ENCODE assay signal across 23 cellular contexts in the genomic region with DNA sequence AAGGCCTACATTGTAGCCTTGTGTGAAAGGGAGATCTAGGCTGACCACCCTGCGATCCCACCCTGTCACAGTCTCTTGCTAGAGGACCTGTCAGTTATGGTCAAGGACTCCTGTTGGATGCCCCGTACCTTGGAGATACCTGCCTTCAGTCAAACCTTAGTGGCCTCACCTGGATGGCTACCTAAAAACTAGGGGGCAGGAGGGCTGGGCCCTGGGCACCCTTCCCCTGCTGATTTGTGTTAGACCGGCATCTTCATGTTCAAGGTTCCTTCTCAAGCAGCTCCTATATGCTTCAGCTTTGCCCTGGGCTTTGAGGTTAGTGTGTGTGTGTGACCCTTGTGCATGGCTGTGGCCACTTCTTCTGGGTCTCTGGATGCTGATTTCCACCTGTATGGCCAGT. TPM values are rescaled to one million over a fixed set of nuclear protein-coding genes. Genes with fewer than 3 reads are reported as not detected.
DNase-seq lines count a peak whose midpoint lies in the region; ATAC-seq and TF ChIP-seq lines count a peak whose summit lies in the region.
"Had no signal": no experiment of that assay in that cellular context is flagged by ENCODE, and none has a peak within 500 bp of the region (broad histone marks: within the 10 kb centered on the region; RNA-seq: fewer than 3 reads in every experiment).

No MANE protein-coding gene starts in this region.

- TF ChIP-seq POLR2A in esophagus muscularis mucosa (IDR thresholded peaks at IDR 0.05; ENCODE audit: low read depth) (no peak), gastrocnemius medialis (IDR thresholded peaks at IDR 0.05) (no peak)

- H3K27ac ChIP-seq in esophagus muscularis mucosa (replicated peaks in 1 of 4): no peak overlapping the region
- no peak overlapping the region for H3K27ac ChIP-seq in gastrocnemius medialis
- H3K27ac ChIP-seq: BLaER1 had no signal

- H3K4me1 ChIP-seq in esophagus muscularis mucosa (peaks cover 0 to 21% (median 13%) of the 10 kb centered on the region in 4 donors), gastrocnemius medialis (no peaks in the 10 kb centered on the region)
- H3K4me1 ChIP-seq: BE2C had no signal

- in situ Hi-C loops in gastrocnemius medialis (cut with MboI; ENCODE audit: low sequenced_read_pairs in 4 of 4): loop anchor here (5.0 to 25.0 kb wide), 7 partner anchors 107 to 557 kb away; no protein-coding TSS in a partner anchor

- H3K27me3 ChIP-seq in esophagus muscularis mucosa: no peaks in the 10 kb centered on the region
- no peaks in the 10 kb centered on the region for H3K27me3 ChIP-seq in gastrocnemius medialis
- H3K27me3 ChIP-seq: BE2C, BLaER1 had no signal

- H3K4me3 ChIP-seq in esophagus muscularis mucosa (no peak overlapping the region), gastrocnemius medialis (no peak overlapping the region)
- H3K4me3 ChIP-seq: BLaER1, GM12878 had no signal

- TF ChIP-seq CTCF in esophagus muscularis mucosa (IDR thresholded peaks at IDR 0.05): no peak
- no peak for TF ChIP-seq CTCF in osteocyte (IDR thresholded peaks at IDR 0.05)
- TF ChIP-seq CTCF in gastrocnemius medialis (IDR thresholded peaks at IDR 0.05 in 4 of 5, conservative IDR thresholded peaks at IDR 0.05 in 1 of 5): no peak

- H3K36me3 ChIP-seq in esophagus muscularis mucosa (no peaks in the 10 kb centered on the region), gastrocnemius medialis (no peaks in the 10 kb centered on the region)
- H3K36me3 ChIP-seq: BE2C, BLaER1 had no signal

- WGBS in esophagus muscularis mucosa: 90% methylated on average over 3 of the region's 3 CpGs

- H3K4me1 Mint-ChIP-seq in osteocyte (ENCODE audit: unreplicated experiment): peaks cover 20% of the 10 kb centered on the region

- H3K9me3 ChIP-seq in esophagus muscularis mucosa (peaks cover 0 to 8% (median 0%) of the 10 kb centered on the region in 4 donors), gastrocnemius medialis (no peaks in the 10 kb centered on the region)
- H3K9me3 ChIP-seq: BE2C had no signal

- no peak for ATAC-seq in gastrocnemius medialis
- ATAC-seq: GM12878 had no signal

- intact Hi-C loops in esophagus muscularis mucosa (cut with DNase I): loop anchor here (5.0 kb wide), 2 partner anchors 262 to 552 kb away; no protein-coding TSS in a partner anchor
- intact Hi-C loops in gastrocnemius medialis (cut with DNase I; ENCODE audit: low total_unique reads): no loop called here

- H3K27ac Mint-ChIP-seq in osteocyte (ENCODE audit: unreplicated experiment): no peak overlapping the region
- H3K27ac Mint-ChIP-seq: CD4-positive, CD25-positive, alpha-beta regulatory T cell; CD8-positive, alpha-beta memory T cell had no signal

- no peaks in the 10 kb centered on the region for H3K36me3 Mint-ChIP-seq in osteocyte (ENCODE audit: unreplicated experiment)
- H3K36me3 Mint-ChIP-seq: CD14-positive monocyte; CD4-positive, alpha-beta memory T cell; CD4-positive, CD25-positive, alpha-beta regulatory T cell; CD8-positive, alpha-beta memory T cell had no signal

- DNase-seq in esophagus muscularis mucosa (ENCODE audit: extremely low spot score): peak; percentile 77
- peak; percentile 49 for DNase-seq in osteocyte (ENCODE audit: extremely low spot score, unreplicated experiment)
- DNase-seq in DMS79 (lab: John Stamatoyannopoulos, UW): no peak
- DNase-seq in gastrocnemius medialis: no peak
- DNase-seq in activated gamma-delta T cell (lab: John Stamatoyannopoulos, UW): no peak
- DNase-seq: 8988T; ACHN; BE2C; C1 segment of cervical spinal cord; CD4-positive, alpha-beta memory T cell; CD4-positive, CD25-positive, alpha-beta regulatory T cell; CD8-positive, alpha-beta memory T cell; COR-L47; DMS 273 treated with DMSO at 0.1 percent for 48 hours; DMS153; DND-41; EL; GDM1 had no signal

- no peak for TF ChIP-seq EP300 in esophagus muscularis mucosa (IDR thresholded peaks at IDR 0.05)

- peaks cover 2% of the 10 kb centered on the region for H3K27me3 Mint-ChIP-seq in osteocyte (ENCODE audit: unreplicated experiment)

- no peak overlapping the region for H3K4me3 Mint-ChIP-seq in osteocyte (ENCODE audit: unreplicated experiment)
- H3K4me3 Mint-ChIP-seq: CD14-positive monocyte; CD4-positive, alpha-beta memory T cell; CD4-positive, CD25-positive, alpha-beta regulatory T cell; CD8-positive, alpha-beta memory T cell had no signal

- peaks cover 14% of the 10 kb centered on the region for H3K9me3 Mint-ChIP-seq in osteocyte (ENCODE audit: unreplicated experiment)
- H3K9me3 Mint-ChIP-seq: CD8-positive, alpha-beta memory T cell had no signal

RNA-seq across cellular contexts. Expression of a gene that starts 35.3 kb away (rescaled TPM):
- total RNA-seq in esophagus muscularis mucosa: 1 to 10 TPM; 1.2 to 3.4 (median 1.5) TPM
- total RNA-seq in osteocyte: not detected in 2 replicates
- total RNA-seq in gastrocnemius medialis: not detected
- total RNA-seq: A673; CD4-positive, alpha-beta memory T cell; CD4-positive, CD25-positive, alpha-beta regulatory T cell; CD8-positive, alpha-beta memory T cell; G401; GM12878 had no signal

Comparison
In these comparisons a context has a peak if more than half of its experiments do, and no peak if none do; other contexts are left out.
1. DNase-seq: peak in esophagus muscularis mucosa (single experiment) and osteocyte (single experiment); none in DMS79 (single experiment), gastrocnemius medialis (0 of 2) and activated gamma-delta T cell (single experiment).